ENCODE assay signal across 10 cellular contexts in genomic region chr22:19176732-19177131, GRCh38. TPM values are rescaled to one million over a fixed set of nuclear protein-coding genes. Genes with fewer than 3 reads are reported as not detected.
DNase-seq lines count a peak whose midpoint lies in the region; ATAC-seq and TF ChIP-seq lines count a peak whose summit lies in the region.
"Had no signal": no experiment of that assay in that cellular context is flagged by ENCODE, and none has a peak within 500 bp of the region (broad histone marks: within the 10 kb centered on the region; RNA-seq: fewer than 3 reads in every experiment).

No MANE protein-coding gene starts in this region.

- peaks cover 29% of the 10 kb centered on the region for H3K4me1 Mint-ChIP-seq in activated naive CD8-positive, alpha-beta T cell treated with anti-CD3 and anti-CD28 coated beads, Interleukin-2, amount 10 ng/mL, durations not matched to agents 7 days and 5 days

- H3K27me3 ChIP-seq in AG04450 (ENCODE audit: control insufficient read depth, insufficient read depth, low read length): no peaks in the 10 kb centered on the region
- no peaks in the 10 kb centered on the region for H3K27me3 ChIP-seq in HAP-1 (ENCODE audit: low read depth)
- no peaks in the 10 kb centered on the region for H3K27me3 ChIP-seq in right lobe of liver

- no peaks in the 10 kb centered on the region for H3K36me3 Mint-ChIP-seq in activated naive CD8-positive, alpha-beta T cell treated with anti-CD3 and anti-CD28 coated beads, Interleukin-2, amount 10 ng/mL, durations not matched to agents 7 days and 5 days

- CTCF ChIA-PET in AG04450 (lab: Charles Lee): no interaction called here

- TF ChIP-seq POLR2A in right lobe of liver (IDR thresholded peaks at IDR 0.05): no peak

- ATAC-seq in activated naive CD8-positive, alpha-beta T cell treated with anti-CD3 and anti-CD28 coated beads, Interleukin-2, amount 10 ng/mL, durations not matched to agents 7 days and 5 days (ENCODE audit: low read depth): no peak
- ATAC-seq in right lobe of liver (no peak), HG03108 (IDR thresholded peaks at IDR 0.05; ENCODE audit: unreplicated experiment) (no peak)

- H3K4me3 ChIP-seq in AG04450 (ENCODE audit: low read depth, low read length): peak overlapping the region; percentile 68
- H3K4me3 ChIP-seq in HAP-1: peak overlapping the region; percentile 64
- H3K4me3 ChIP-seq in right lobe of liver: peak overlapping the region in 2 of 3 donors; percentile 89 to 93

- intact Hi-C loops in right lobe of liver (cut with DNase I): loop anchor here in 1 of 2 donors (5.0 kb wide), 1 partner anchor 111 kb away; no protein-coding TSS in a partner anchor

- peak overlapping the region; percentile 38 for H3K27ac Mint-ChIP-seq in activated naive CD8-positive, alpha-beta T cell treated with anti-CD3 and anti-CD28 coated beads, Interleukin-2, amount 10 ng/mL, durations not matched to agents 7 days and 5 days

- DNase-seq in AG04450 (ENCODE audit: low read depth, low spot score) (no peak), HAP-1 (ENCODE audit: low spot score in 2 of 2) (no peak), right lobe of liver (no peak), iPS-NIHi11 (ENCODE audit: low spot score) (no peak), SKM-1 (lab: John Stamatoyannopoulos, UW; ENCODE audit: unreplicated experiment) (no peak), GM19238 (ENCODE audit: insufficient read length, low spot score) (no peak)
- DNase-seq in activated naive CD8-positive, alpha-beta T cell treated with anti-CD3 and anti-CD28 coated beads, Interleukin-2, amount 10 ng/mL, durations not matched to agents 7 days and 5 days: no peak

- H3K27ac ChIP-seq in AG04450 (ENCODE audit: low read depth, low read length) (no peak overlapping the region), right lobe of liver (peak overlapping the region in 2 of 3 donors; percentile 73 to 84)

- in situ Hi-C loops in HAP-1 (cut with MboI; ENCODE audit: low sequenced_read_pairs): no loop called here

- H3K9me3 Mint-ChIP-seq in activated naive CD8-positive, alpha-beta T cell treated with anti-CD3 and anti-CD28 coated beads, Interleukin-2, amount 10 ng/mL, durations not matched to agents 7 days and 5 days: no peaks in the 10 kb centered on the region

- peaks cover under 1% of the 10 kb centered on the region for H3K27me3 Mint-ChIP-seq in activated naive CD8-positive, alpha-beta T cell treated with anti-CD3 and anti-CD28 coated beads, Interleukin-2, amount 10 ng/mL, durations not matched to agents 7 days and 5 days

- no CpG with 5 or more reads among the region's 12 CpGs for WGBS in right lobe of liver (ENCODE audit: insufficient coverage, low coverage, low lambda C conversion rate, missing lambda C conversion rate)

- H3K4me3 Mint-ChIP-seq in activated naive CD8-positive, alpha-beta T cell treated with anti-CD3 and anti-CD28 coated beads, Interleukin-2, amount 10 ng/mL, durations not matched to agents 7 days and 5 days: peak overlapping the region; percentile 59

- H3K4me1 ChIP-seq in HAP-1 (peaks cover 28% of the 10 kb centered on the region), right lobe of liver (peaks cover 0 to 65% (median 32%) of the 10 kb centered on the region in 4 donors)

- TF ChIP-seq CTCF in AG04450 (IDR thresholded peaks at IDR 0.05; ENCODE audit: low read depth, low read length) (no peak), right lobe of liver (IDR thresholded peaks at IDR 0.05) (no peak)

- POLR2A ChIA-PET in AG04450 (lab: Yijun Ruan, JAX): no interaction called here
- POLR2A ChIA-PET in activated naive CD8-positive, alpha-beta T cell treated with anti-CD3 and anti-CD28 coated beads, Interleukin-2, amount 10 ng/mL, durations not matched to agents 7 days and 5 days (lab: Charles Lee): interaction anchor here (0.6 kb wide), 1 partner anchor 361 kb away, joined by 4 read pairs; no protein-coding TSS in a partner anchor

- H3K36me3 ChIP-seq in HAP-1 (replicated peaks) (peaks cover 55% of the 10 kb centered on the region), right lobe of liver (no peaks in the 10 kb centered on the region)

- H3K9me3 ChIP-seq in AG04450 (ENCODE audit: control insufficient read depth, insufficient read depth, low read length) (no peaks in the 10 kb centered on the region; the same call in 1 of the 2 replicates), HAP-1 (no peaks in the 10 kb centered on the region), right lobe of liver (no peaks in the 10 kb centered on the region)

RNA-seq across cellular contexts. Expression of gene SLC25A1, which starts 1.8 kb away (rescaled TPM):
- polyA plus RNA-seq in AG04450 (2011; rRNA removed): 18.4 and 31.4 TPM in 2 replicates
- polyA minus RNA-seq in AG04450 (2011; rRNA and poly(A)+ RNA removed): 23.5 and 33.4 TPM in 2 replicates
- 10 to 100 TPM; 63.2 to 66.3 TPM for total RNA-seq in activated naive CD8-positive, alpha-beta T cell treated with anti-CD3 and anti-CD28 coated beads, Interleukin-2, amount 10 ng/mL, durations not matched to agents 7 days and 5 days
- 100 to 1,000 TPM in 4 of 6 experiments, 10 to 100 TPM in 2; 80.2 to 128 (median 114) TPM for total RNA-seq in right lobe of liver

RNA-seq across cellular contexts. Expression of gene GSC2, which starts 26.6 kb away (rescaled TPM):
- not detected in 2 replicates for polyA plus RNA-seq in AG04450 (2011; rRNA removed)
- not detected in 2 replicates for polyA minus RNA-seq in AG04450 (2011; rRNA and poly(A)+ RNA removed)
- not detected for total RNA-seq in activated naive CD8-positive, alpha-beta T cell treated with anti-CD3 and anti-CD28 coated beads, Interleukin-2, amount 10 ng/mL, durations not matched to agents 7 days and 5 days
- not detected for total RNA-seq in right lobe of liver
- total RNA-seq: cerebellum, kidney epithelial cell had no signal

RNA-seq across cellular contexts. Expression of gene ESS2, which starts 32.3 kb away (rescaled TPM):
- polyA plus RNA-seq in AG04450 (2011; rRNA removed): 8.8 and 11.9 TPM in 2 replicates
- polyA minus RNA-seq in AG04450 (2011; rRNA and poly(A)+ RNA removed): 5.3 and 8.0 TPM in 2 replicates
- total RNA-seq in activated naive CD8-positive, alpha-beta T cell treated with anti-CD3 and anti-CD28 coated beads, Interleukin-2, amount 10 ng/mL, durations not matched to agents 7 days and 5 days: 10 to 100 TPM; 18.5 to 20.3 TPM
- total RNA-seq in right lobe of liver: 1 to 10 TPM; 4.8 to 9.2 (median 5.4) TPM

RNA-seq across cellular contexts. Expression of gene TSSK2, which starts 45.6 kb away (rescaled TPM):
- not detected in 2 replicates for polyA plus RNA-seq in AG04450 (2011; rRNA removed)
- not detected in 2 replicates for polyA minus RNA-seq in AG04450 (2011; rRNA and poly(A)+ RNA removed)
- not detected for total RNA-seq in activated naive CD8-positive, alpha-beta T cell treated with anti-CD3 and anti-CD28 coated beads, Interleukin-2, amount 10 ng/mL, durations not matched to agents 7 days and 5 days
- not detected for total RNA-seq in right lobe of liver
- total RNA-seq: cerebellum, kidney epithelial cell had no signal

RNA-seq across cellular contexts. Expression of gene DGCR2, which starts 54.5 kb away (rescaled TPM):
- 23.0 and 33.9 TPM in 2 replicates for polyA plus RNA-seq in AG04450 (2011; rRNA removed)
- 27.8 and 34.8 TPM in 2 replicates for polyA minus RNA-seq in AG04450 (2011; rRNA and poly(A)+ RNA removed)
- total RNA-seq in activated naive CD8-positive, alpha-beta T cell treated with anti-CD3 and anti-CD28 coated beads, Interleukin-2, amount 10 ng/mL, durations not matched to agents 7 days and 5 days: 10 to 100 TPM; 38.0 to 38.3 TPM
- 10 to 100 TPM; 19.8 to 31.7 (median 24.7) TPM for total RNA-seq in right lobe of liver
